Comparison of ENCODE assay signal across 17 cellular contexts in the genomic region with DNA sequence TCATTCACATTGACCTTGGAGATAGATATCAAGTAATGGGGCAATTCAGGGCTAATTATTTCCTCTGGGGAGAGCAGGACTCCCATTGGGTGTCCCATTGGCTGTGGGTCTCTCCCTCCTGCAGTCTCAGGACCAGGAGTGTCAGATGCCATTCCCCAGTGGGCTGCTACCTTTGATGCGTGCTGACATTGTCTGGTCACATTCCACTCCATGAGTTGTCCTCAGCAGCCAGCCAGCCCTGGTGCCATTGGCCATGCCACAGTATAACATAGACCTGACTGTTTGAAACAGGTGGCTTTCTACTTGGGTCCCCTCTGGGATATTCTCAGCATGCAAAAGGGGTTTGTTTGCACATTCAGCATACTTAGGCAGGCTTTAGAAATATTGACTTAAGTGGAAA.
A peak's percentile ranks its signal among the peaks of the same experiment; 100 is the strongest.
DNase-seq lines count a peak whose midpoint lies in the region; ATAC-seq and TF ChIP-seq lines count a peak whose summit lies in the region.
"Had no signal": no experiment of that assay in that cellular context is flagged by ENCODE, and none has a peak within 500 bp of the region (broad histone marks: within the 10 kb centered on the region; RNA-seq: fewer than 3 reads in every experiment).

No MANE protein-coding gene starts in this region.

- peaks cover 23% of the 10 kb centered on the region for H3K9me3 Mint-ChIP-seq in T-helper 1 cell treated with Interleukin-12 subunit alpha and Interleukin-12 subunit beta and Interleukin-4 antibody, amounts not matched to agents 30 μg/mL and 1 μg/mL, for 36 hours
- peaks cover 8 to 25% of the 10 kb centered on the region in 2 donors for H3K9me3 Mint-ChIP-seq in activated naive CD4-positive, alpha-beta T cell treated with anti-CD3 and anti-CD28 coated beads, Interleukin-2, amount 50 U/mL, for 72 hours
- peaks cover 8% of the 10 kb centered on the region for H3K9me3 Mint-ChIP-seq in mesothelial cell of epicardium
- H3K9me3 Mint-ChIP-seq: CD4-positive, alpha-beta T cell had no signal

- H3K4me1 Mint-ChIP-seq in T-helper 1 cell treated with Interleukin-12 subunit alpha and Interleukin-12 subunit beta and Interleukin-4 antibody, amounts not matched to agents 30 μg/mL and 1 μg/mL, for 36 hours (ENCODE audit: low read depth), result peaks cover 37% of the 10 kb centered on the region
- peaks cover 20% of the 10 kb centered on the region for H3K4me1 Mint-ChIP-seq in mesothelial cell of epicardium

- peaks cover 16% of the 10 kb centered on the region for H3K36me3 Mint-ChIP-seq in T-helper 1 cell treated with Interleukin-12 subunit alpha and Interleukin-12 subunit beta and Interleukin-4 antibody, amounts not matched to agents 30 μg/mL and 1 μg/mL, for 36 hours (ENCODE audit: low read depth)
- H3K36me3 Mint-ChIP-seq in activated naive CD4-positive, alpha-beta T cell treated with anti-CD3 and anti-CD28 coated beads, Interleukin-2, amount 50 U/mL, for 72 hours, result peaks cover 9 to 42% of the 10 kb centered on the region in 2 donors
- H3K36me3 Mint-ChIP-seq in mesothelial cell of epicardium, result peaks cover 13% of the 10 kb centered on the region

- ATAC-seq in activated naive CD4-positive, alpha-beta T cell treated with anti-CD3 and anti-CD28 coated beads, Interleukin-2, amount 50 U/mL, for 72 hours, result no peak
- ATAC-seq: A549, GM23338 had no signal

- H3K27ac Mint-ChIP-seq in T-helper 1 cell treated with Interleukin-12 subunit alpha and Interleukin-12 subunit beta and Interleukin-4 antibody, amounts not matched to agents 30 μg/mL and 1 μg/mL, for 36 hours, result peak overlapping the region; percentile 93
- peak overlapping the region; percentile 81 for H3K27ac Mint-ChIP-seq in activated naive CD4-positive, alpha-beta T cell treated with anti-CD3 and anti-CD28 coated beads, Interleukin-2, amount 50 U/mL, for 72 hours
- H3K27ac Mint-ChIP-seq in mesothelial cell of epicardium, result no peak overlapping the region
- H3K27ac Mint-ChIP-seq: GM23338 had no signal

- H3K27me3 Mint-ChIP-seq in T-helper 1 cell treated with Interleukin-12 subunit alpha and Interleukin-12 subunit beta and Interleukin-4 antibody, amounts not matched to agents 30 μg/mL and 1 μg/mL, for 36 hours (ENCODE audit: low read depth), result no peaks in the 10 kb centered on the region
- H3K27me3 Mint-ChIP-seq in mesothelial cell of epicardium (ENCODE audit: low read depth), result no peaks in the 10 kb centered on the region
- H3K27me3 Mint-ChIP-seq: CD4-positive, alpha-beta T cell had no signal

- H3K4me3 Mint-ChIP-seq in T-helper 1 cell treated with Interleukin-12 subunit alpha and Interleukin-12 subunit beta and Interleukin-4 antibody, amounts not matched to agents 30 μg/mL and 1 μg/mL, for 36 hours, result no peak overlapping the region
- no peak overlapping the region for H3K4me3 Mint-ChIP-seq in mesothelial cell of epicardium
- H3K4me3 Mint-ChIP-seq: CD4-positive, alpha-beta T cell; GM23338 had no signal

- DNase-seq in T-helper 1 cell (no peak), NCI-H69 (lab: John Stamatoyannopoulos, UW) (peak; percentile 45), islet precursor cell (peak; percentile 56), mesothelial cell of epicardium (ENCODE audit: low spot score in 2 of 2, unreplicated experiment in 2 of 2) (no peak), DMS114 treated with DMSO at 0.1 percent for 48 hours (lab: John Stamatoyannopoulos, UW; ENCODE audit: unreplicated experiment) (no peak)
- DNase-seq in activated naive CD4-positive, alpha-beta T cell treated with anti-CD3 and anti-CD28 coated beads, Interleukin-2, amount 50 U/mL, for 72 hours (ENCODE audit: low spot score in 2 of 2), result no peak
- no peak for DNase-seq in activated naive CD4-positive, alpha-beta T cell treated with anti-CD3 and anti-CD28 coated beads, Interleukin-2, amount 50 U/mL, for 16 hours
- DNase-seq: AML-193; Caco-2; CD4-positive, alpha-beta T cell; DMS153; DMS79; GDM1; HCEC 1CT had no signal

- TF ChIP-seq CTCF in mesothelial cell of epicardium (IDR thresholded peaks at IDR 0.05; ENCODE audit: unreplicated experiment), result no peak

Comparison
In these comparisons a context has a peak if more than half of its experiments do, and no peak if none do; other contexts are left out.
1. DNase-seq: peak in NCI-H69 (single experiment) and islet precursor cell (single experiment); none in T-helper 1 cell (0 of 5), activated naive CD4-positive, alpha-beta T cell treated with anti-CD3 and anti-CD28 coated beads, Interleukin-2, amount 50 U/mL, for 72 hours (0 of 2), activated naive CD4-positive, alpha-beta T cell treated with anti-CD3 and anti-CD28 coated beads, Interleukin-2, amount 50 U/mL, for 16 hours (single experiment), mesothelial cell of epicardium (0 of 2) and DMS114 treated with DMSO at 0.1 percent for 48 hours (single experiment).